ENCODE assay signal across 23 cellular contexts in the genomic region with DNA sequence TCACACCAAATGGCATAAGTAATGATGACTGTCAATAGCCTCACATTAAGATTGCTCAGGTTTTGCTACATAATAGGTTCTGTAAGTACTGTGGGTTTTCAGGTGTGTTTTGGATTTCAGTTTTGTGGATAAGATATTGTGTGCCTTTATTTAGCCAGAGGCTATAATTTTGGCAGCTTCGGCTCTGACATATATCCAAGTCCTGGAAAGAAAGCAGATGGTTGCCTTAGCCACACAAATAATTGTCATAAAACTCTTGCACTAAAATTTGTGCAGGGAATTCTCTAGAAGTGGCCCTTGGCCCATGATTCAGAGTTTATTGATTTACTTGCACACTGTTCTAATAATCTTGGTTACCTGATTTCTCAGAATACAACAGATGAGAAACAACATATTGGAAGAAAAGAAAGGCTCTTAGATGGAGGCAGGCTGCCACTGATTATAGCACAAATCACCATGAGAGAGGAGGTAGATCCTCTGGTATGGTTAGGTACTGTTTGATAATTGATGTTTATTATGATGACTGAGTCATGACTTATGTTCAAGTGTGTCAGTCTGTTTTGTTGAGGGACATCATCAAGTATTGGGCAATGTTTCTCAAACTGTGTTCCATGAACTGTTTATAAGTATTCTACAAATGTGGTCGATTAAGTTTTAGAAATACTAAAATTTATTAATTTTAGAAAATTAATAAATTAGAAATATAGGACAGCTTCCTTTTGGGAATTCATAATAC. TPM values are rescaled to one million over a fixed set of nuclear protein-coding genes. Genes with fewer than 3 reads are reported as not detected.
A peak's percentile ranks its signal among the peaks of the same experiment; 100 is the strongest.
DNase-seq lines count a peak whose midpoint lies in the region; ATAC-seq and TF ChIP-seq lines count a peak whose summit lies in the region.
"Had no signal": no experiment of that assay in that cellular context is flagged by ENCODE, and none has a peak within 500 bp of the region (broad histone marks: within the 10 kb centered on the region; RNA-seq: fewer than 3 reads in every experiment).

No MANE protein-coding gene starts in this region.

- no peak for TF ChIP-seq EP300 in gastroesophageal sphincter (IDR thresholded peaks at IDR 0.05)

- peaks cover 0 to 6% (median 3%) of the 10 kb centered on the region in 4 donors for H3K4me1 ChIP-seq in right lobe of liver
- H3K4me1 ChIP-seq in gastroesophageal sphincter, result peaks cover 0 to 18% (median 5%) of the 10 kb centered on the region in 3 donors
- H3K4me1 ChIP-seq: ascending aorta, BLaER1, parathyroid adenoma had no signal

- intact Hi-C loops in right lobe of liver (cut with DNase I), result no loop called here

- no peaks in the 10 kb centered on the region for H3K27me3 ChIP-seq in right lobe of liver
- no peaks in the 10 kb centered on the region for H3K27me3 ChIP-seq in gastroesophageal sphincter
- H3K27me3 ChIP-seq: ascending aorta, BLaER1, esophagus muscularis mucosa, spleen, tibial artery had no signal

- H3K36me3 Mint-ChIP-seq in T-cell, result peaks cover 64% of the 10 kb centered on the region

- H3K27ac Mint-ChIP-seq in T-cell, result no peak overlapping the region
- H3K27ac Mint-ChIP-seq: stimulated activated effector memory CD8-positive, alpha-beta T cell treated with anti-CD3 and anti-CD28 coated beads, Interleukin-12 subunit alpha, Interleukin-12 subunit beta, amount 100 ng/mL, for 72 hours had no signal

- CTCF ChIA-PET in T-cell (lab: Charles Lee), result no interaction called here

- H3K36me3 ChIP-seq in right lobe of liver (peaks cover 0 to 28% (median 10%) of the 10 kb centered on the region in 4 donors), gastroesophageal sphincter (peaks cover 7 to 75% of the 10 kb centered on the region in 2 donors)

- peaks cover 4 to 20% (median 5%) of the 10 kb centered on the region in 3 donors for H3K4me1 Mint-ChIP-seq in T-cell

- H3K27me3 Mint-ChIP-seq in T-cell, result no peaks in the 10 kb centered on the region

- H3K9me3 ChIP-seq in right lobe of liver (no peaks in the 10 kb centered on the region), gastroesophageal sphincter (no peaks in the 10 kb centered on the region)
- H3K9me3 ChIP-seq: ascending aorta, BLaER1, esophagus muscularis mucosa, spleen, tibial artery had no signal

- POLR2A ChIA-PET in T-cell (lab: Charles Lee), result interaction anchor here in 1 of 2 donors (0.6 kb wide), 1 partner anchor 67 kb away, joined by 3 read pairs; no protein-coding TSS in a partner anchor

- ATAC-seq in right lobe of liver (peak; percentile 38 to 91 (median 56)), T-cell (replicated peaks in 1 of 4) (no peak), gastroesophageal sphincter (no peak), HG02678 (IDR thresholded peaks at IDR 0.05; ENCODE audit: unreplicated experiment) (no peak)
- ATAC-seq: Right ventricle myocardium inferior; stimulated activated effector memory CD8-positive, alpha-beta T cell treated with anti-CD3 and anti-CD28 coated beads, Interleukin-12 subunit alpha, Interleukin-12 subunit beta, amount 100 ng/mL, for 72 hours had no signal

- DNase-seq in EL (peak; percentile 11), NCI-H69 (lab: John Stamatoyannopoulos, UW) (peak; percentile 88), epithelial cell of esophagus (ENCODE audit: low read depth) (peak; percentile 61), right lobe of liver (no peak), mesenteric fat pad (ENCODE audit: low spot score) (no peak), T-cell (no peak)
- DNase-seq: activated CD4-positive, alpha-beta T cell treated with anti-CD3 and anti-CD28 coated beads for 1 hour; activated gamma-delta T cell treated with Interleukin-2 at 50 U/mL for 16 hours; dermis blood vessel endothelial cell; DMS153; hypothalamus; NCI-H187; NCI-H446; spleen; tibial artery had no signal

- no peak for TF ChIP-seq CTCF in epithelial cell of esophagus (IDR thresholded peaks at IDR 0.05; ENCODE audit: insufficient read depth, low read depth, low read length, missing control alignments)
- TF ChIP-seq CTCF in right lobe of liver (IDR thresholded peaks at IDR 0.05), result no peak
- TF ChIP-seq CTCF in gastroesophageal sphincter (IDR thresholded peaks at IDR 0.05), result no peak

- 64% methylated on average over 2 of the region's 2 CpGs for WGBS in right lobe of liver (ENCODE audit: insufficient coverage, low coverage, low lambda C conversion rate, missing lambda C conversion rate)
- WGBS in gastroesophageal sphincter (ENCODE audit: low coverage in 1 of 2), 2 donors, result 57 to 67% methylated on average over 2 of the region's 2 CpGs

- peak overlapping the region in 1 of 3 donors; percentile 35 for H3K27ac ChIP-seq in right lobe of liver
- H3K27ac ChIP-seq in gastroesophageal sphincter, result no peak overlapping the region
- H3K27ac ChIP-seq: ascending aorta, BLaER1, parathyroid adenoma, spleen, tibial artery had no signal

- no peak overlapping the region for H3K4me3 ChIP-seq in epithelial cell of esophagus (ENCODE audit: low read length)
- no peak overlapping the region for H3K4me3 ChIP-seq in right lobe of liver
- no peak overlapping the region for H3K4me3 ChIP-seq in gastroesophageal sphincter
- H3K4me3 ChIP-seq: ascending aorta, BLaER1, esophagus muscularis mucosa, spleen, tibial artery had no signal

- TF ChIP-seq POLR2A in right lobe of liver (IDR thresholded peaks at IDR 0.05) (no peak), gastroesophageal sphincter (IDR thresholded peaks at IDR 0.05) (no peak)

- no peak overlapping the region for H3K4me3 Mint-ChIP-seq in T-cell
- H3K4me3 Mint-ChIP-seq: stimulated activated effector memory CD8-positive, alpha-beta T cell treated with anti-CD3 and anti-CD28 coated beads, Interleukin-12 subunit alpha, Interleukin-12 subunit beta, amount 100 ng/mL, for 72 hours had no signal

- H3K9me3 Mint-ChIP-seq in T-cell, result peaks cover 0 to 5% (median 0%) of the 10 kb centered on the region in 3 donors
- H3K9me3 Mint-ChIP-seq: stimulated activated effector memory CD8-positive, alpha-beta T cell treated with anti-CD3 and anti-CD28 coated beads, Interleukin-12 subunit alpha, Interleukin-12 subunit beta, amount 100 ng/mL, for 72 hours had no signal

RNA-seq across cellular contexts. Expression of a gene that starts 9.7 kb away (rescaled TPM):
- total RNA-seq in right lobe of liver (10 to 100 TPM; 25.8 to 73.9 (median 37.0) TPM), mesenteric fat pad (85.9 TPM), T-cell (10 to 100 TPM; 30.1 to 73.9 (median 63.6) TPM), gastroesophageal sphincter (100 to 1,000 TPM in 3 of 4 donors, 10 to 100 TPM in 1; 97.8 to 177 (median 119) TPM)

RNA-seq across cellular contexts. Expression of a gene that starts 48.5 kb away (rescaled TPM):
- total RNA-seq in right lobe of liver, result 10 to 100 TPM; 10.5 to 27.3 (median 15.3) TPM
- 29.5 TPM for total RNA-seq in mesenteric fat pad
- total RNA-seq in T-cell, result 10 to 100 TPM; 21.1 to 70.0 (median 24.5) TPM
- 10 to 100 TPM; 16.0 to 31.7 (median 19.2) TPM for total RNA-seq in gastroesophageal sphincter

RNA-seq across cellular contexts. Expression of a gene that starts 48.6 kb away (rescaled TPM):
- total RNA-seq in right lobe of liver (10 to 100 TPM in 3 of 6 experiments, 1 to 10 TPM in 3; 4.9 to 13.4 (median 8.6) TPM), mesenteric fat pad (6.6 TPM), T-cell (10 to 100 TPM in 4 of 5 donors, 1 to 10 TPM in 1; 8.2 to 15.2 (median 12.1) TPM), gastroesophageal sphincter (10 to 100 TPM in 1 of 4 donors, 1 to 10 TPM in 3; 4.5 to 12.8 (median 5.3) TPM)

Comparison
In these comparisons a context has a peak if more than half of its experiments do, and no peak if none do; other contexts are left out.
1. DNase-seq: peak in EL (single experiment), NCI-H69 (single experiment) and epithelial cell of esophagus (single experiment); none in right lobe of liver (0 of 3), mesenteric fat pad (single experiment) and T-cell (0 of 34).
2. ATAC-seq: peak in right lobe of liver (4 of 4); none in T-cell (0 of 4), gastroesophageal sphincter (single experiment) and HG02678 (single experiment).